ENCODE assay signal across 21 cellular contexts in genomic region chr20:33709398-33709797, GRCh38. TPM values are rescaled to one million over a fixed set of nuclear protein-coding genes. Genes with fewer than 3 reads are reported as not detected.
A peak's percentile ranks its signal among the peaks of the same experiment; 100 is the strongest.
DNase-seq lines count a peak whose midpoint lies in the region; ATAC-seq, FAIRE-seq and TF ChIP-seq lines count a peak whose summit lies in the region.
"Had no signal": no experiment of that assay in that cellular context is flagged by ENCODE, and none has a peak within 500 bp of the region (broad histone marks: within the 10 kb centered on the region; RNA-seq: fewer than 3 reads in every experiment).

No MANE protein-coding gene starts in this region.

- peaks cover 10% of the 10 kb centered on the region for H3K4me1 Mint-ChIP-seq in activated CD8-positive, alpha-beta memory T cell treated with anti-CD3 and anti-CD28 coated beads, Interleukin-2, amount 10 ng/mL, durations not matched to agents 7 days and 5 days
- peaks cover 22% of the 10 kb centered on the region for H3K4me1 Mint-ChIP-seq in activated T-helper 2 cell treated with anti-CD3 and anti-CD28 coated beads, Interferon-gamma antibody, Interleukin-2, Interleukin-4, amounts not matched to agents 10 μg/mL and 5 μg/mL and 100 μg/mL, durations not matched to agents 14 hours and 24 hours and 36 hours (ENCODE audit: low read depth)

- BruUV-seq in IMR-90 (replicated peaks; lab: Mats Ljungman, UMichigan): no TSS peak

- no peak for FAIRE-seq in RCC 7860 (lab: Jason Lieb, UNC)
- FAIRE-seq: colon, endothelial cell of umbilical vein, GM19239 had no signal

- H2AK9ac ChIP-seq in IMR-90 (replicated peaks; ENCODE audit: low read depth, low read length, poor library complexity): no peak overlapping the region

- no peak overlapping the region for H2BK20ac ChIP-seq in IMR-90 (ENCODE audit: low read depth, low read length)

- no peak for TF ChIP-seq CTCF in IMR-90 (conservative IDR thresholded peaks at IDR 0.05; ENCODE audit: low read depth, low read length)

- no peak overlapping the region for H3K4ac ChIP-seq in IMR-90 (ENCODE audit: low read depth, low read length)

- no peak for TF ChIP-seq POLR2A in IMR-90 (IDR thresholded peaks at IDR 0.05; ENCODE audit: low read depth, low read length)

- in situ Hi-C loops in IMR-90 (cut with MboI; ENCODE audit: low sequenced_read_pairs): no loop called here

- H3K79me1 ChIP-seq in IMR-90 (ENCODE audit: low read depth in 1 of 2, low read length in 2 of 2): 0 out of 4 replicates have a peak, but pooled peaks cover 0 to 2% of the 10 kb centered on the region in 2 experiments

- H3K9me3 ChIP-seq in IMR-90 (ENCODE audit: control insufficient read depth, insufficient read depth, low read length): no peaks in the 10 kb centered on the region

- peak; percentile 16 for ATAC-seq in activated CD8-positive, alpha-beta memory T cell treated with anti-CD3 and anti-CD28 coated beads, Interleukin-2, amount 10 ng/mL, durations not matched to agents 7 days and 5 days
- ATAC-seq in IMR-90 (ENCODE audit: low read depth) (peak; percentile 48; the same call in 1 of the 2 replicates), GM19023 (IDR thresholded peaks at IDR 0.05; ENCODE audit: unreplicated experiment) (no peak)

- no peaks in the 10 kb centered on the region for H3K27me3 ChIP-seq in IMR-90 (ENCODE audit: control insufficient read depth, insufficient read depth, low read length)

- H3K9me3 Mint-ChIP-seq in activated CD8-positive, alpha-beta memory T cell treated with anti-CD3 and anti-CD28 coated beads, Interleukin-2, amount 10 ng/mL, durations not matched to agents 7 days and 5 days (ENCODE audit: low read depth): no peaks in the 10 kb centered on the region
- H3K9me3 Mint-ChIP-seq in activated T-helper 2 cell treated with anti-CD3 and anti-CD28 coated beads, Interferon-gamma antibody, Interleukin-2, Interleukin-4, amounts not matched to agents 10 μg/mL and 5 μg/mL and 100 μg/mL, durations not matched to agents 14 hours and 24 hours and 36 hours: no peaks in the 10 kb centered on the region

- H4K8ac ChIP-seq in IMR-90 (ENCODE audit: low read depth in 2 of 2, low read length in 2 of 2): no peak overlapping the region

- CTCF ChIA-PET in activated CD8-positive, alpha-beta memory T cell treated with anti-CD3 and anti-CD28 coated beads, Interleukin-2, amount 10 ng/mL, durations not matched to agents 7 days and 5 days (lab: Charles Lee): no interaction called here
- CTCF ChIA-PET in IMR-90 (lab: Yijun Ruan, JAX): interaction anchor here (1.0 kb wide), 1 partner anchor 14 kb away, joined by 3 read pairs; no protein-coding TSS in a partner anchor

- intact Hi-C loops in IMR-90 (cut with micrococcal nuclease): no loop called here
- intact Hi-C loops in activated T-helper 2 cell treated with anti-CD3 and anti-CD28 coated beads, Interferon-gamma antibody, Interleukin-2, Interleukin-4, amounts not matched to agents 10 μg/mL and 5 μg/mL and 100 μg/mL, durations not matched to agents 14 hours and 24 hours and 36 hours (cut with micrococcal nuclease): loop anchor here (2.0 kb wide), 1 partner anchor 21 kb away; no protein-coding TSS in a partner anchor

- no peak overlapping the region for H2BK120ac ChIP-seq in IMR-90 (ENCODE audit: low read depth, low read length)

- no peak overlapping the region for H3K23ac ChIP-seq in IMR-90 (ENCODE audit: low read depth, low read length)

- H2BK5ac ChIP-seq in IMR-90 (ENCODE audit: low read depth, low read length, poor library complexity, severe bottlenecking): no peak overlapping the region

- no peaks in the 10 kb centered on the region for H3K4me1 ChIP-seq in IMR-90 (ENCODE audit: control insufficient read depth, insufficient read depth, low read length)

- H2AFZ ChIP-seq in IMR-90 (replicated peaks; ENCODE audit: low read length, poor library complexity): no peak overlapping the region

- no CpG with 5 or more reads among the region's 2 CpGs for WGBS in IMR-90 (ENCODE audit: extremely low coverage in 2 of 2, insufficient read length in 1 of 2), 2 experiments

- H3K4me2 ChIP-seq in IMR-90 (ENCODE audit: low read depth, low read length): no peak overlapping the region

- POLR2A ChIA-PET in IMR-90 (lab: Charles Lee; ENCODE audit: unreplicated experiment): interaction anchor here (0.8 kb wide), 1 partner anchor 192 kb away, joined by 3 read pairs; no protein-coding TSS in a partner anchor

- dilution Hi-C loops in IMR-90 (cut with HindIII; ENCODE audit: low sequenced_read_pairs, unreplicated experiment): no loop called here

- peak overlapping the region; percentile 62 for H3K27ac Mint-ChIP-seq in activated CD8-positive, alpha-beta memory T cell treated with anti-CD3 and anti-CD28 coated beads, Interleukin-2, amount 10 ng/mL, durations not matched to agents 7 days and 5 days
- peak overlapping the region; percentile 84 for H3K27ac Mint-ChIP-seq in activated T-helper 2 cell treated with anti-CD3 and anti-CD28 coated beads, Interferon-gamma antibody, Interleukin-2, Interleukin-4, amounts not matched to agents 10 μg/mL and 5 μg/mL and 100 μg/mL, durations not matched to agents 14 hours and 24 hours and 36 hours

- H4K91ac ChIP-seq in IMR-90 (ENCODE audit: insufficient read depth, low read depth, low read length): no peak overlapping the region

- H2AK5ac ChIP-seq in IMR-90 (ENCODE audit: low read depth, low read length): no peak overlapping the region

- H3K4me3 ChIP-seq in IMR-90 (ENCODE audit: insufficient read depth, low read depth, low read length): no peak overlapping the region

- H3K9me1 ChIP-seq in IMR-90 (ENCODE audit: insufficient read depth, low read length): 0 out of 2 replicates have a peak, but pooled peaks cover 8% of the 10 kb centered on the region

- H3K27ac ChIP-seq in IMR-90 (ENCODE audit: insufficient read depth, low read length): no peak overlapping the region

- peaks cover 26% of the 10 kb centered on the region for H3K36me3 Mint-ChIP-seq in activated CD8-positive, alpha-beta memory T cell treated with anti-CD3 and anti-CD28 coated beads, Interleukin-2, amount 10 ng/mL, durations not matched to agents 7 days and 5 days
- H3K36me3 Mint-ChIP-seq in activated T-helper 2 cell treated with anti-CD3 and anti-CD28 coated beads, Interferon-gamma antibody, Interleukin-2, Interleukin-4, amounts not matched to agents 10 μg/mL and 5 μg/mL and 100 μg/mL, durations not matched to agents 14 hours and 24 hours and 36 hours (ENCODE audit: low read depth): peaks cover 23% of the 10 kb centered on the region

- no peaks in the 10 kb centered on the region for H4K20me1 ChIP-seq in IMR-90 (ENCODE audit: insufficient read depth, low read length)

- H2BK15ac ChIP-seq in IMR-90 (ENCODE audit: low read depth, low read length): no peak overlapping the region

- peaks cover 8% of the 10 kb centered on the region; the same call in 1 of the 2 replicates for H3K36me3 ChIP-seq in IMR-90 (ENCODE audit: control insufficient read depth, insufficient read depth, low read length)

- DNase-seq in activated CD8-positive, alpha-beta memory T cell treated with anti-CD3 and anti-CD28 coated beads, Interleukin-2, amount 10 ng/mL, durations not matched to agents 7 days and 5 days: no peak
- no peak for DNase-seq in activated CD8-positive, alpha-beta memory T cell treated with anti-CD3 and anti-CD28 coated beads for 24 hours
- DNase-seq in IMR-90: no peak
- no peak for DNase-seq in activated T-helper 2 cell treated with anti-CD3 and anti-CD28 coated beads, Interferon-gamma antibody, Interleukin-2, Interleukin-4, amounts not matched to agents 10 μg/mL and 5 μg/mL and 100 μg/mL, durations not matched to agents 14 hours and 24 hours and 36 hours (ENCODE audit: low spot score)
- peak; percentile 38 for DNase-seq in stimulated activated CD8-positive, alpha-beta memory T cell treated with anti-CD3 and anti-CD28 coated beads, Interleukin-4, amount 100 ng/mL, for 48 hours
- no peak for DNase-seq in ecto neural progenitor cell (ENCODE audit: low spot score)
- DNase-seq in RCC 7860 (ENCODE audit: low spot score): no peak
- DNase-seq: activated gamma-delta T cell treated with Interleukin-2 at 50 U/mL for 16 hours, COR-L47, EL, foreskin melanocyte, left cardiac atrium, NCI-H187, NCI-H226, retina, SIG-M5, T-helper 9 cell had no signal

- no peak overlapping the region for H4K5ac ChIP-seq in IMR-90 (ENCODE audit: low read depth, low read length)

- no peak overlapping the region for H3K4me3 Mint-ChIP-seq in activated CD8-positive, alpha-beta memory T cell treated with anti-CD3 and anti-CD28 coated beads, Interleukin-2, amount 10 ng/mL, durations not matched to agents 7 days and 5 days
- H3K4me3 Mint-ChIP-seq in activated T-helper 2 cell treated with anti-CD3 and anti-CD28 coated beads, Interferon-gamma antibody, Interleukin-2, Interleukin-4, amounts not matched to agents 10 μg/mL and 5 μg/mL and 100 μg/mL, durations not matched to agents 14 hours and 24 hours and 36 hours (ENCODE audit: low read depth): no peak overlapping the region

- no peak overlapping the region for H3K9ac ChIP-seq in IMR-90 (ENCODE audit: low read depth, low read length)

- no peak overlapping the region for H3K56ac ChIP-seq in IMR-90 (ENCODE audit: extremely low read depth, insufficient read depth, low read length)

- no peaks in the 10 kb centered on the region for H3K27me3 Mint-ChIP-seq in activated CD8-positive, alpha-beta memory T cell treated with anti-CD3 and anti-CD28 coated beads, Interleukin-2, amount 10 ng/mL, durations not matched to agents 7 days and 5 days
- H3K27me3 Mint-ChIP-seq in activated T-helper 2 cell treated with anti-CD3 and anti-CD28 coated beads, Interferon-gamma antibody, Interleukin-2, Interleukin-4, amounts not matched to agents 10 μg/mL and 5 μg/mL and 100 μg/mL, durations not matched to agents 14 hours and 24 hours and 36 hours (ENCODE audit: low read depth): no peaks in the 10 kb centered on the region

- H3K14ac ChIP-seq in IMR-90 (replicated peaks; ENCODE audit: low read depth, low read length): no peak overlapping the region

- no peak overlapping the region for H3K18ac ChIP-seq in IMR-90 (ENCODE audit: low read depth, low read length)

- no peak for TF ChIP-seq RAD21 in IMR-90 (IDR thresholded peaks at IDR 0.05; ENCODE audit: low read length)

RNA-seq across cellular contexts. Expression of gene PXMP4, which starts 10.7 kb away (rescaled TPM):
- 10 to 100 TPM; 11.9 to 15.6 TPM for total RNA-seq in activated CD8-positive, alpha-beta memory T cell treated with anti-CD3 and anti-CD28 coated beads, Interleukin-2, amount 10 ng/mL, durations not matched to agents 7 days and 5 days
- 2.2 and 3.6 TPM in 2 replicates for total RNA-seq in IMR-90 (2012; rRNA removed)
- 7.1 TPM in 2 replicates for polyA plus RNA-seq in IMR-90 (2012; rRNA removed)
- polyA plus RNA-seq in IMR-90 (2012; cell fraction: cytosol; rRNA removed): 4.9 and 10.3 TPM in 2 replicates
- 2.7 and 4.5 TPM in 2 replicates for polyA plus RNA-seq in IMR-90 (2012; cell fraction: nucleus; rRNA removed; ENCODE audit: low replicate concordance)
- 7.4 TPM in 2 replicates for total RNA-seq in activated T-helper 2 cell treated with anti-CD3 and anti-CD28 coated beads, Interferon-gamma antibody, Interleukin-2, Interleukin-4, amounts not matched to agents 10 μg/mL and 5 μg/mL and 100 μg/mL, durations not matched to agents 14 hours and 24 hours and 36 hours

RNA-seq across cellular contexts. Expression of gene ZNF341, which starts 22.4 kb away (rescaled TPM):
- total RNA-seq in activated CD8-positive, alpha-beta memory T cell treated with anti-CD3 and anti-CD28 coated beads, Interleukin-2, amount 10 ng/mL, durations not matched to agents 7 days and 5 days: 1 to 10 TPM; 6.5 to 7.4 TPM
- 1.1 TPM in 2 replicates for total RNA-seq in IMR-90 (2012; rRNA removed)
- polyA plus RNA-seq in IMR-90 (2012; rRNA removed): 3.4 TPM in 2 replicates
- 2.0 and 2.9 TPM in 2 replicates for polyA plus RNA-seq in IMR-90 (2012; cell fraction: cytosol; rRNA removed)
- polyA plus RNA-seq in IMR-90 (2012; cell fraction: nucleus; rRNA removed; ENCODE audit: low replicate concordance): 7.7 and 17.8 TPM in 2 replicates
- total RNA-seq in activated T-helper 2 cell treated with anti-CD3 and anti-CD28 coated beads, Interferon-gamma antibody, Interleukin-2, Interleukin-4, amounts not matched to agents 10 μg/mL and 5 μg/mL and 100 μg/mL, durations not matched to agents 14 hours and 24 hours and 36 hours: 6.8 and 7.0 TPM in 2 replicates

RNA-seq across cellular contexts. Expression of gene E2F1, which starts 23.2 kb away (rescaled TPM):
- 100 to 1,000 TPM in 1 of 2 experiments, 10 to 100 TPM in 1; 87.7 to 100 TPM for total RNA-seq in activated CD8-positive, alpha-beta memory T cell treated with anti-CD3 and anti-CD28 coated beads, Interleukin-2, amount 10 ng/mL, durations not matched to agents 7 days and 5 days
- 10.6 and 10.9 TPM in 2 replicates for total RNA-seq in IMR-90 (2012; rRNA removed)
- 14.0 and 14.6 TPM in 2 replicates for polyA plus RNA-seq in IMR-90 (2012; rRNA removed)
- polyA plus RNA-seq in IMR-90 (2012; cell fraction: cytosol; rRNA removed): 9.9 and 10.2 TPM in 2 replicates
- polyA plus RNA-seq in IMR-90 (2012; cell fraction: nucleus; rRNA removed; ENCODE audit: low replicate concordance): 13.7 and 30.1 TPM in 2 replicates
- 63.8 and 64.2 TPM in 2 replicates for total RNA-seq in activated T-helper 2 cell treated with anti-CD3 and anti-CD28 coated beads, Interferon-gamma antibody, Interleukin-2, Interleukin-4, amounts not matched to agents 10 μg/mL and 5 μg/mL and 100 μg/mL, durations not matched to agents 14 hours and 24 hours and 36 hours

RNA-seq across cellular contexts. Expression of gene NECAB3, which starts 35.2 kb away (rescaled TPM):
- total RNA-seq in activated CD8-positive, alpha-beta memory T cell treated with anti-CD3 and anti-CD28 coated beads, Interleukin-2, amount 10 ng/mL, durations not matched to agents 7 days and 5 days: 10 to 100 TPM; 28.3 to 34.0 TPM
- total RNA-seq in IMR-90 (2012; rRNA removed): 8.6 and 10.0 TPM in 2 replicates
- 28.4 and 28.5 TPM in 2 replicates for polyA plus RNA-seq in IMR-90 (2012; rRNA removed)
- polyA plus RNA-seq in IMR-90 (2012; cell fraction: cytosol; rRNA removed): 15.3 and 20.8 TPM in 2 replicates
- 115 and 191 TPM in 2 replicates for polyA plus RNA-seq in IMR-90 (2012; cell fraction: nucleus; rRNA removed; ENCODE audit: low replicate concordance)
- 27.0 and 30.1 TPM in 2 replicates for total RNA-seq in activated T-helper 2 cell treated with anti-CD3 and anti-CD28 coated beads, Interferon-gamma antibody, Interleukin-2, Interleukin-4, amounts not matched to agents 10 μg/mL and 5 μg/mL and 100 μg/mL, durations not matched to agents 14 hours and 24 hours and 36 hours

RNA-seq across cellular contexts. Expression of gene ACTL10, which starts 42.7 kb away (rescaled TPM):
- total RNA-seq in activated CD8-positive, alpha-beta memory T cell treated with anti-CD3 and anti-CD28 coated beads, Interleukin-2, amount 10 ng/mL, durations not matched to agents 7 days and 5 days: 1 to 10 TPM; 3.7 to 3.9 TPM
- 0.18 and 0.28 TPM in 2 replicates for total RNA-seq in IMR-90 (2012; rRNA removed)
- 0.43 and 0.49 TPM in 2 replicates for polyA plus RNA-seq in IMR-90 (2012; rRNA removed)
- polyA plus RNA-seq in IMR-90 (2012; cell fraction: cytosol; rRNA removed): 0.40 and 1.1 TPM in 2 replicates
- polyA plus RNA-seq in IMR-90 (2012; cell fraction: nucleus; rRNA removed; ENCODE audit: low replicate concordance): 0.15 and 0.73 TPM in 2 replicates
- 2.6 and 3.3 TPM in 2 replicates for total RNA-seq in activated T-helper 2 cell treated with anti-CD3 and anti-CD28 coated beads, Interferon-gamma antibody, Interleukin-2, Interleukin-4, amounts not matched to agents 10 μg/mL and 5 μg/mL and 100 μg/mL, durations not matched to agents 14 hours and 24 hours and 36 hours
